Comparison of ENCODE assay signal across 1 cellular context in the genomic region with DNA sequence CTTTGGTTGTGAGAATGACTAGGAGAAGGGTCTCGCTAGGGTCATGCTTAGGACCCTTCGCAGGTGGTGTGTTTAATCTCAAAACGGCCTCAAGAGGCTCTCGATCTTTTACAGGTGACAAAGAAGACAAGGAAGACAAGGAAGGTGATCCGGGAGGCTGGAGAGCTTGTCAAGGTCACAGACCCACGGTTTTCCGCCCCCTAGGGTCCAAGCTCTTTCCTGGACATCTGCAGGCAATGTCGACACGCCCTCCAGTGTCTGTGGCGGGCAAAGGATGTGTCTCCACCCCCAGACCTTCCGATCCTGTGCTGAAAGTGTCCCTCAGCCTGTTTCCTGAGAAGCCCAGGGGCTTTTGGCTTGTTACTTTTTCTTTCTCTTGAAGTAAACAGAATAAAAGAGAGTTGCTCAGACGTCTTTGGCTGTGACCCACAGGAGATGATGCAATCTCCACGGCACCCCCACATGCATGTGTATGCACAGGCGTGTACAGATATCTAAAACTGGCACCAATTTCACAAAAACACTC.
TF ChIP-seq lines count a peak whose summit lies in the region.

No MANE protein-coding gene starts in this region.

TF ChIP-seq in HepG2, 621 proteins besides CTCF, POLR2A, EP300 and RAD21 (continued from another document):
- TF ChIP-seq, protein P1, sequence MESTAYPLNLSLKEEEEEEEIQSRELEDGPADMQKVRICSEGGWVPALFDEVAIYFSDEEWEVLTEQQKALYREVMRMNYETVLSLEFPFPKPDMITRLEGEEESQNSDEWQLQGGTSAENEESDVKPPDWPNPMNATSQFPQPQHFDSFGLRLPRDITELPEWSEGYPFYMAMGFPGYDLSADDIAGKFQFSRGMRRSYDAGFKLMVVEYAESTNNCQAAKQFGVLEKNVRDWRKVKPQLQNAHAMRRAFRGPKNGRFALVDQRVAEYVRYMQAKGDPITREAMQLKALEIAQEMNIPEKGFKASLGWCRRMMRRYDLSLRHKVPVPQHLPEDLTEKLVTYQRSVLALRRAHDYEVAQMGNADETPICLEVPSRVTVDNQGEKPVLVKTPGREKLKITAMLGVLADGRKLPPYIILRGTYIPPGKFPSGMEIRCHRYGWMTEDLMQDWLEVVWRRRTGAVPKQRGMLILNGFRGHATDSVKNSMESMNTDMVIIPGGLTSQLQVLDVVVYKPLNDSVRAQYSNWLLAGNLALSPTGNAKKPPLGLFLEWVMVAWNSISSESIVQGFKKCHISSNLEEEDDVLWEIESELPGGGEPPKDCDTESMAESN (CRISPR knock-in tag; conservative IDR thresholded peaks at IDR 0.05), result 0 out of 2 replicates have a peak, but pooled peaks have one; percentile 40
- TF ChIP-seq FLYWCH1 (CRISPR knock-in tag; IDR thresholded peaks at IDR 0.05) (no peak), ZNF260 (CRISPR knock-in tag; IDR thresholded peaks at IDR 0.05; ENCODE audit: borderline replicate concordance, low read depth) (no peak), TCF7L2 (IDR thresholded peaks at IDR 0.05; ENCODE audit: low read depth, low read length) (no peak), ZNF792 (CRISPR knock-in tag; IDR thresholded peaks at IDR 0.05) (no peak), ZBTB7B (CRISPR knock-in tag; IDR thresholded peaks at IDR 0.05) (peak; percentile 53; the same call in 1 of the 2 replicates), FOXC1 (CRISPR knock-in tag; IDR thresholded peaks at IDR 0.05; ENCODE audit: borderline replicate concordance) (no peak), HDAC1 (CRISPR knock-in tag; IDR thresholded peaks at IDR 0.05) (no peak), ZNF558 (CRISPR knock-in tag; IDR thresholded peaks at IDR 0.05; ENCODE audit: borderline replicate concordance) (no peak), SOX6 (IDR thresholded peaks at IDR 0.05) (no peak), SOX6 (CRISPR knock-in tag; IDR thresholded peaks at IDR 0.05) (0 out of 2 replicates have a peak, but pooled peaks have one; percentile 27), ZSCAN25 (CRISPR knock-in tag; IDR thresholded peaks at IDR 0.05) (0 out of 2 replicates have a peak, but pooled peaks have one; percentile 23), SP5 (CRISPR knock-in tag; IDR thresholded peaks at IDR 0.05; ENCODE audit: borderline replicate concordance, low read depth) (0 out of 2 replicates have a peak, but pooled peaks have one; percentile 63), NR2F6 (IDR thresholded peaks at IDR 0.05) (peak; percentile 35; the same call in 1 of the 2 replicates), NR2F6 (CRISPR knock-in tag; IDR thresholded peaks at IDR 0.05) (no peak), SMARCC2 (IDR thresholded peaks at IDR 0.05) (no peak), SALL1 (CRISPR knock-in tag; IDR thresholded peaks at IDR 0.05) (peak; percentile 41; the same call in 1 of the 2 replicates), KLF13 (CRISPR knock-in tag; IDR thresholded peaks at IDR 0.05) (no peak), SMYD3 (CRISPR knock-in tag; IDR thresholded peaks at IDR 0.05) (no peak), ZSCAN20 (CRISPR knock-in tag; IDR thresholded peaks at IDR 0.05; ENCODE audit: borderline replicate concordance) (no peak), ZNF7 (CRISPR knock-in tag; IDR thresholded peaks at IDR 0.05) (no peak), XRCC5 (optimal IDR thresholded peaks at IDR 0.05; ENCODE audit: low read length) (peak; percentile 93), RARA (CRISPR knock-in tag; IDR thresholded peaks at IDR 0.05) (0 out of 2 replicates have a peak, but pooled peaks have one; percentile 28), RFX5 (IDR thresholded peaks at IDR 0.05; ENCODE audit: low read depth, low read length) (no peak), KDM3A (CRISPR knock-in tag; IDR thresholded peaks at IDR 0.05; ENCODE audit: low read depth) (peak; percentile 45; the same call in 1 of the 2 replicates), MAZ (IDR thresholded peaks at IDR 0.05; ENCODE audit: borderline replicate concordance, low read depth, low read length) (no peak), MAZ (CRISPR knock-in tag; IDR thresholded peaks at IDR 0.05; ENCODE audit: low read depth) (0 out of 2 replicates have a peak, but pooled peaks have one; percentile 48), FOXJ3 (CRISPR knock-in tag; IDR thresholded peaks at IDR 0.05; ENCODE audit: borderline replicate concordance) (no peak), HIVEP1 (CRISPR knock-in tag; IDR thresholded peaks at IDR 0.05) (no peak), KDM1A (CRISPR knock-in tag; IDR thresholded peaks at IDR 0.05) (0 out of 2 replicates have a peak, but pooled peaks have one; percentile 26), CEBPG (CRISPR knock-in tag; IDR thresholded peaks at IDR 0.05) (peak; percentile 8; the same call in 1 of the 2 replicates), ZNF670 (CRISPR knock-in tag; IDR thresholded peaks at IDR 0.05; ENCODE audit: borderline replicate concordance) (no peak), ZNF790 (CRISPR knock-in tag; IDR thresholded peaks at IDR 0.05; ENCODE audit: borderline replicate concordance) (no peak), ASH2L (IDR thresholded peaks at IDR 0.05; ENCODE audit: insufficient read length, low read depth, low read length) (no peak), ZNF44 (CRISPR knock-in tag; IDR thresholded peaks at IDR 0.05) (no peak), PHF8 (CRISPR knock-in tag; IDR thresholded peaks at IDR 0.05) (0 out of 2 replicates have a peak, but pooled peaks have one; percentile 20), ZMYM4 (CRISPR knock-in tag; IDR thresholded peaks at IDR 0.05) (peak; percentile 42; the same call in 1 of the 2 replicates)
- TF ChIP-seq, protein P2, sequence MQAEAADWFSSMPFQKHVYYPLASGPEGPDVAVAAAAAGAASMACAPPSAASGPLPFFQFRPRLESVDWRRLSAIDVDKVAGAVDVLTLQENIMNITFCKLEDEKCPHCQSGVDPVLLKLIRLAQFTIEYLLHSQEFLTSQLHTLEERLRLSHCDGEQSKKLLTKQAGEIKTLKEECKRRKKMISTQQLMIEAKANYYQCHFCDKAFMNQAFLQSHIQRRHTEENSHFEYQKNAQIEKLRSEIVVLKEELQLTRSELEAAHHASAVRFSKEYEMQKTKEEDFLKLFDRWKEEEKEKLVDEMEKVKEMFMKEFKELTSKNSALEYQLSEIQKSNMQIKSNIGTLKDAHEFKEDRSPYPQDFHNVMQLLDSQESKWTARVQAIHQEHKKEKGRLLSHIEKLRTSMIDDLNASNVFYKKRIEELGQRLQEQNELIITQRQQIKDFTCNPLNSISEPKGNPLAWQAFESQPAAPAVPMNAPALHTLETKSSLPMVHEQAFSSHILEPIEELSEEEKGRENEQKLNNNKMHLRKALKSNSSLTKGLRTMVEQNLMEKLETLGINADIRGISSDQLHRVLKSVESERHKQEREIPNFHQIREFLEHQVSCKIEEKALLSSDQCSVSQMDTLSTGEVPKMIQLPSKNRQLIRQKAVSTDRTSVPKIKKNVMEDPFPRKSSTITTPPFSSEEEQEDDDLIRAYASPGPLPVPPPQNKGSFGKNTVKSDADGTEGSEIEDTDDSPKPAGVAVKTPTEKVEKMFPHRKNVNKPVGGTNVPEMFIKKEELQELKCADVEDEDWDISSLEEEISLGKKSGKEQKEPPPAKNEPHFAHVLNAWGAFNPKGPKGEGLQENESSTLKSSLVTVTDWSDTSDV (CRISPR knock-in tag; IDR thresholded peaks at IDR 0.05), result no peak
- TF ChIP-seq, protein P3, sequence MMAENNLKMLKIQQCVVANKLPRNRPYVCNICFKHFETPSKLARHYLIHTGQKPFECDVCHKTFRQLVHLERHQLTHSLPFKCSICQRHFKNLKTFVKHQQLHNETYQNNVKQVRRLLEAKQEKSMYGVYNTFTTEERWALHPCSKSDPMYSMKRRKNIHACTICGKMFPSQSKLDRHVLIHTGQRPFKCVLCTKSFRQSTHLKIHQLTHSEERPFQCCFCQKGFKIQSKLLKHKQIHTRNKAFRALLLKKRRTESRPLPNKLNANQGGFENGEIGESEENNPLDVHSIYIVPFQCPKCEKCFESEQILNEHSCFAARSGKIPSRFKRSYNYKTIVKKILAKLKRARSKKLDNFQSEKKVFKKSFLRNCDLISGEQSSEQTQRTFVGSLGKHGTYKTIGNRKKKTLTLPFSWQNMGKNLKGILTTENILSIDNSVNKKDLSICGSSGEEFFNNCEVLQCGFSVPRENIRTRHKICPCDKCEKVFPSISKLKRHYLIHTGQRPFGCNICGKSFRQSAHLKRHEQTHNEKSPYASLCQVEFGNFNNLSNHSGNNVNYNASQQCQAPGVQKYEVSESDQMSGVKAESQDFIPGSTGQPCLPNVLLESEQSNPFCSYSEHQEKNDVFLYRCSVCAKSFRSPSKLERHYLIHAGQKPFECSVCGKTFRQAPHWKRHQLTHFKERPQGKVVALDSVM (CRISPR knock-in tag; IDR thresholded peaks at IDR 0.05), result no peak
- TF ChIP-seq, protein P4, sequence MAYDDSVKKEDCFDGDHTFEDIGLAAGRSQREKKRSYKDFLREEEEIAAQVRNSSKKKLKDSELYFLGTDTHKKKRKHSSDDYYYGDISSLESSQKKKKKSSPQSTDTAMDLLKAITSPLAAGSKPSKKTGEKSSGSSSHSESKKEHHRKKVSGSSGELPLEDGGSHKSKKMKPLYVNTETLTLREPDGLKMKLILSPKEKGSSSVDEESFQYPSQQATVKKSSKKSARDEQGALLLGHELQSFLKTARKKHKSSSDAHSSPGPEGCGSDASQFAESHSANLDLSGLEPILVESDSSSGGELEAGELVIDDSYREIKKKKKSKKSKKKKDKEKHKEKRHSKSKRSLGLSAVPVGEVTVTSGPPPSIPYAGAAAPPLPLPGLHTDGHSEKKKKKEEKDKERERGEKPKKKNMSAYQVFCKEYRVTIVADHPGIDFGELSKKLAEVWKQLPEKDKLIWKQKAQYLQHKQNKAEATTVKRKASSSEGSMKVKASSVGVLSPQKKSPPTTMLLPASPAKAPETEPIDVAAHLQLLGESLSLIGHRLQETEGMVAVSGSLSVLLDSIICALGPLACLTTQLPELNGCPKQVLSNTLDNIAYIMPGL (CRISPR knock-in tag; IDR thresholded peaks at IDR 0.05; ENCODE audit: borderline replicate concordance in 1 of 2, low read depth in 1 of 2), result peak; percentile 46 to 79; a peak in 2 of 4 replicates
- TF ChIP-seq, protein P5, sequence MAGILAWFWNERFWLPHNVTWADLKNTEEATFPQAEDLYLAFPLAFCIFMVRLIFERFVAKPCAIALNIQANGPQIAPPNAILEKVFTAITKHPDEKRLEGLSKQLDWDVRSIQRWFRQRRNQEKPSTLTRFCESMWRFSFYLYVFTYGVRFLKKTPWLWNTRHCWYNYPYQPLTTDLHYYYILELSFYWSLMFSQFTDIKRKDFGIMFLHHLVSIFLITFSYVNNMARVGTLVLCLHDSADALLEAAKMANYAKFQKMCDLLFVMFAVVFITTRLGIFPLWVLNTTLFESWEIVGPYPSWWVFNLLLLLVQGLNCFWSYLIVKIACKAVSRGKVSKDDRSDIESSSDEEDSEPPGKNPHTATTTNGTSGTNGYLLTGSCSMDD (CRISPR knock-in tag; IDR thresholded peaks at IDR 0.05), result no peak
- TF ChIP-seq, protein P6, sequence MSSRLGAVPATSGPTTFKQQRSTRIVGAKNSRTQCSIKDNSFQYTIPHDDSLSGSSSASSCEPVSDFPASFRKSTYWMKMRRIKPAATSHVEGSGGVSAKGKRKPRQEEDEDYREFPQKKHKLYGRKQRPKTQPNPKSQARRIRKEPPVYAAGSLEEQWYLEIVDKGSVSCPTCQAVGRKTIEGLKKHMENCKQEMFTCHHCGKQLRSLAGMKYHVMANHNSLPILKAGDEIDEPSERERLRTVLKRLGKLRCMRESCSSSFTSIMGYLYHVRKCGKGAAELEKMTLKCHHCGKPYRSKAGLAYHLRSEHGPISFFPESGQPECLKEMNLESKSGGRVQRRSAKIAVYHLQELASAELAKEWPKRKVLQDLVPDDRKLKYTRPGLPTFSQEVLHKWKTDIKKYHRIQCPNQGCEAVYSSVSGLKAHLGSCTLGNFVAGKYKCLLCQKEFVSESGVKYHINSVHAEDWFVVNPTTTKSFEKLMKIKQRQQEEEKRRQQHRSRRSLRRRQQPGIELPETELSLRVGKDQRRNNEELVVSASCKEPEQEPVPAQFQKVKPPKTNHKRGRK (CRISPR knock-in tag; IDR thresholded peaks at IDR 0.05), result no peak
